Comparison of ENCODE assay signal across 20 cellular contexts in genomic region chr4:30743897-30744296, GRCh38. TPM values are rescaled to one million over a fixed set of nuclear protein-coding genes. Genes with fewer than 3 reads are reported as not detected.
DNase-seq lines count a peak whose midpoint lies in the region; FAIRE-seq and TF ChIP-seq lines count a peak whose summit lies in the region.
"Had no signal": no experiment of that assay in that cellular context is flagged by ENCODE, and none has a peak within 500 bp of the region (broad histone marks: within the 10 kb centered on the region; RNA-seq: fewer than 3 reads in every experiment).

No MANE protein-coding gene starts in this region.

- peak overlapping the region; percentile 92 for H3K27ac Mint-ChIP-seq in osteocyte (ENCODE audit: unreplicated experiment)
- H3K27ac Mint-ChIP-seq in Calu3 (ENCODE audit: unreplicated experiment), result no peak overlapping the region
- H3K27ac Mint-ChIP-seq: CD4-positive, CD25-positive, alpha-beta regulatory T cell had no signal

- peaks cover 48% of the 10 kb centered on the region for H3K4me1 Mint-ChIP-seq in osteocyte (ENCODE audit: unreplicated experiment)
- no peaks in the 10 kb centered on the region for H3K4me1 Mint-ChIP-seq in Calu3 (ENCODE audit: low read depth, unreplicated experiment)
- H3K4me1 Mint-ChIP-seq: CD4-positive, CD25-positive, alpha-beta regulatory T cell had no signal

- no peak overlapping the region for H3K4me3 Mint-ChIP-seq in osteocyte (ENCODE audit: unreplicated experiment)
- H3K4me3 Mint-ChIP-seq in Calu3 (ENCODE audit: low read depth, unreplicated experiment), result no peak overlapping the region
- H3K4me3 Mint-ChIP-seq: CD4-positive, CD25-positive, alpha-beta regulatory T cell had no signal

- no peak overlapping the region for H3K4me3 ChIP-seq in ACC112 (ENCODE audit: low read depth, low read length)
- no peak overlapping the region for H3K4me3 ChIP-seq in ascending aorta
- no peak overlapping the region for H3K4me3 ChIP-seq in keratinocyte (ENCODE audit: control insufficient read depth in 2 of 3, extremely low read depth in 1 of 3, insufficient read depth in 2 of 3, low read depth in 1 of 3, low read length in 3 of 3)
- H3K4me3 ChIP-seq in hepatocyte, result no peak overlapping the region
- H3K4me3 ChIP-seq: BLaER1 treated with 17β-estradiol and CSF1 and Interleukin-3, amounts not matched to agents 10 nM and 100 nM; GM23248 had no signal

- no peaks in the 10 kb centered on the region for H3K9me3 ChIP-seq in ascending aorta
- H3K9me3 ChIP-seq in keratinocyte (ENCODE audit: control insufficient read depth, low read depth, low read length), result no peaks in the 10 kb centered on the region
- no peaks in the 10 kb centered on the region for H3K9me3 ChIP-seq in hepatocyte (ENCODE audit: low read depth)
- H3K9me3 ChIP-seq: BLaER1 treated with 17β-estradiol and CSF1 and Interleukin-3, amounts not matched to agents 10 nM and 100 nM had no signal

- no peaks in the 10 kb centered on the region for H3K27me3 Mint-ChIP-seq in osteocyte (ENCODE audit: unreplicated experiment)
- no peaks in the 10 kb centered on the region for H3K27me3 Mint-ChIP-seq in Calu3 (ENCODE audit: unreplicated experiment)
- H3K27me3 Mint-ChIP-seq: CD4-positive, CD25-positive, alpha-beta regulatory T cell had no signal

- H3K4me1 ChIP-seq in ACC112 (ENCODE audit: control insufficient read depth, insufficient read depth, low read length, unreplicated experiment) (peaks cover 28% of the 10 kb centered on the region), ascending aorta (peaks cover 3 to 27% of the 10 kb centered on the region in 2 donors), keratinocyte (ENCODE audit: control insufficient read depth, extremely low read depth, insufficient read depth, low read length) (peaks cover 9% of the 10 kb centered on the region), hepatocyte (ENCODE audit: insufficient read depth) (no peaks in the 10 kb centered on the region)
- H3K4me1 ChIP-seq: BLaER1 treated with 17β-estradiol and CSF1 and Interleukin-3, amounts not matched to agents 10 nM and 100 nM had no signal

- no peaks in the 10 kb centered on the region for H3K9me2 ChIP-seq in hepatocyte (replicated peaks; ENCODE audit: insufficient read depth)

- H3K27ac ChIP-seq in ACC112 (ENCODE audit: low read depth, low read length) (peak overlapping the region; percentile 60), ascending aorta (peak overlapping the region; percentile 60 to 87), keratinocyte (ENCODE audit: control insufficient read depth, insufficient read depth, low read length) (no peak overlapping the region), hepatocyte (no peak overlapping the region)
- H3K27ac ChIP-seq: 22Rv1; BLaER1 treated with 17β-estradiol and CSF1 and Interleukin-3, amounts not matched to agents 10 nM and 100 nM; GM23248 had no signal

- H3K4me2 ChIP-seq in keratinocyte (ENCODE audit: control insufficient read depth, extremely low read depth, insufficient read depth, low read depth, low read length) (no peak overlapping the region), hepatocyte (no peak overlapping the region)
- H3K4me2 ChIP-seq: BLaER1 treated with 17β-estradiol and CSF1 and Interleukin-3, amounts not matched to agents 10 nM and 100 nM had no signal

- CTCF ChIA-PET in Calu3 (lab: Charles Lee), result no interaction called here

- peak; percentile 73 for FAIRE-seq in keratinocyte (lab: Jason Lieb, UNC)
- FAIRE-seq: D721Med, G401.6, GM19239, H54 had no signal

- dilution Hi-C loops in keratinocyte (cut with MboI; ENCODE audit: extremely low pct_ligation_motif_present, low sequenced_read_pairs), result no loop called here

- H3K36me3 Mint-ChIP-seq in osteocyte (ENCODE audit: unreplicated experiment) (peaks cover 6% of the 10 kb centered on the region), Calu3 (ENCODE audit: insufficient read depth, unreplicated experiment) (no peaks in the 10 kb centered on the region)
- H3K36me3 Mint-ChIP-seq: CD4-positive, CD25-positive, alpha-beta regulatory T cell had no signal

- H3K79me2 ChIP-seq in ACC112 (ENCODE audit: control insufficient read depth, insufficient read depth, low read length, unreplicated experiment), result no peaks in the 10 kb centered on the region
- no peaks in the 10 kb centered on the region for H3K79me2 ChIP-seq in keratinocyte (ENCODE audit: control insufficient read depth, insufficient read depth, low read length)
- H3K79me2 ChIP-seq in hepatocyte, result peaks cover 2% of the 10 kb centered on the region

- H3K9me1 ChIP-seq in keratinocyte (ENCODE audit: control insufficient read depth, extremely low read depth, insufficient read depth, low read length), result no peaks in the 10 kb centered on the region

- 52% methylated on average over 3 of the region's 3 CpGs for whole genome bisulfite sequencing in hepatocyte (ENCODE audit: low lambda C conversion rate, missing lambda C conversion rate)

- H3K9me3 Mint-ChIP-seq in osteocyte (ENCODE audit: unreplicated experiment) (no peaks in the 10 kb centered on the region), Calu3 (ENCODE audit: low read depth, unreplicated experiment) (no peaks in the 10 kb centered on the region)

- intact Hi-C loops in ascending aorta (cut with DNase I), result no loop called here
- intact Hi-C loops in Calu3 (cut with micrococcal nuclease; ENCODE audit: unreplicated experiment), result no loop called here

- H3K27me3 ChIP-seq in ACC112 (ENCODE audit: insufficient read depth, low read length), result no peaks in the 10 kb centered on the region
- no peaks in the 10 kb centered on the region for H3K27me3 ChIP-seq in ascending aorta
- H3K27me3 ChIP-seq in keratinocyte (ENCODE audit: control insufficient read depth, extremely low read depth, insufficient read depth, low read length), result no peaks in the 10 kb centered on the region
- H3K27me3 ChIP-seq in hepatocyte, result no peaks in the 10 kb centered on the region
- H3K27me3 ChIP-seq: BLaER1 treated with 17β-estradiol and CSF1 and Interleukin-3, amounts not matched to agents 10 nM and 100 nM had no signal

- DNase-seq in ascending aorta (ENCODE audit: low spot score in 2 of 2) (no peak), keratinocyte (ENCODE audit: low read depth, low spot score) (no peak), osteocyte (ENCODE audit: extremely low spot score, unreplicated experiment) (no peak), NCI-H748 treated with DMSO at 0.1 percent for 48 hours (lab: John Stamatoyannopoulos, UW) (no peak), Calu3 (no peak), NCI-H187 (lab: John Stamatoyannopoulos, UW) (no peak), hepatocyte (ENCODE audit: low spot score) (no peak)
- DNase-seq: CD4-positive, CD25-positive, alpha-beta regulatory T cell; DMS153; DMS79 treated with DMSO at 0.1 percent for 48 hours; EL; GM23248; IMR-90 had no signal

- no TSS peak for BruUV-seq in Calu3 (replicated peaks; lab: Mats Ljungman, UMichigan)

- no peak overlapping the region for H2AFZ ChIP-seq in ACC112 (ENCODE audit: low read length, unreplicated experiment)
- H2AFZ ChIP-seq in keratinocyte (ENCODE audit: control insufficient read depth, low read length), result no peak overlapping the region
- no peak overlapping the region for H2AFZ ChIP-seq in hepatocyte
- H2AFZ ChIP-seq: GM23248 had no signal

- TF ChIP-seq CTCF in ascending aorta (IDR thresholded peaks at IDR 0.05) (no peak), keratinocyte (optimal IDR thresholded peaks at IDR 0.05 in 1 of 3, IDR thresholded peaks at IDR 0.05 in 1 of 3, conservative IDR thresholded peaks at IDR 0.05 in 1 of 3; ENCODE audit: extremely low read depth in 1 of 3, insufficient read depth in 2 of 3, low read length in 3 of 3) (no peak), osteocyte (IDR thresholded peaks at IDR 0.05) (no peak), Calu3 (IDR thresholded peaks at IDR 0.05; ENCODE audit: unreplicated experiment) (no peak), hepatocyte (IDR thresholded peaks at IDR 0.05; ENCODE audit: poor library complexity) (no peak)

- H4K20me1 ChIP-seq in keratinocyte (ENCODE audit: control insufficient read depth, extremely low read depth, insufficient read depth, low read length) (no peaks in the 10 kb centered on the region), hepatocyte (ENCODE audit: insufficient read depth, poor library complexity, severe bottlenecking) (no peaks in the 10 kb centered on the region)
- H4K20me1 ChIP-seq: BLaER1 treated with 17β-estradiol and CSF1 and Interleukin-3, amounts not matched to agents 10 nM and 100 nM had no signal

- H3K36me3 ChIP-seq in ACC112 (ENCODE audit: insufficient read depth, low read length) (no peaks in the 10 kb centered on the region), ascending aorta (no peaks in the 10 kb centered on the region), keratinocyte (ENCODE audit: control insufficient read depth in 2 of 2, extremely low read depth in 1 of 2, insufficient read depth in 2 of 2, low read length in 2 of 2) (no peaks in the 10 kb centered on the region), hepatocyte (replicated peaks; ENCODE audit: insufficient read depth, low read depth) (no peaks in the 10 kb centered on the region)
- H3K36me3 ChIP-seq: BLaER1 treated with 17β-estradiol and CSF1 and Interleukin-3, amounts not matched to agents 10 nM and 100 nM had no signal

- H3K9ac ChIP-seq in keratinocyte (ENCODE audit: control insufficient read depth, extremely low read depth, insufficient read depth, low read length), result no peak overlapping the region
- H3K9ac ChIP-seq: BLaER1 treated with 17β-estradiol and CSF1 and Interleukin-3, amounts not matched to agents 10 nM and 100 nM; GM23248 had no signal

RNA-seq across cellular contexts. Expression of gene PCDH7, which starts 23.7 kb away (rescaled TPM):
- total RNA-seq in ascending aorta, result 127 TPM
- polyA plus RNA-seq in keratinocyte, result 28.1 to 38.5 TPM (median 30.1 TPM) in 3 replicates
- polyA plus RNA-seq in keratinocyte (2011; ENCODE audit: low read depth), result 7.7 TPM
- polyA plus RNA-seq in keratinocyte (2011; cell fraction: cytosol; rRNA removed), result 11.5 and 14.8 TPM in 2 replicates
- polyA plus RNA-seq in keratinocyte (2011; cell fraction: nucleus; rRNA removed), result 66.4 and 68.4 TPM in 2 replicates
- polyA plus RNA-seq in keratinocyte (2012; ENCODE audit: low replicate concordance), result 8.7 and 30.7 TPM in 2 replicates
- polyA minus RNA-seq in keratinocyte, result 88.0 to 111 TPM (median 93.2 TPM) in 3 replicates
- 32.0 TPM for polyA minus RNA-seq in keratinocyte (2011; cell fraction: cytosol; rRNA and poly(A)+ RNA removed)
- polyA minus RNA-seq in keratinocyte (2011; cell fraction: nucleus; rRNA and poly(A)+ RNA removed), result 131 and 201 TPM in 2 replicates
- total RNA-seq in osteocyte, result 139 and 147 TPM in 2 replicates
- total RNA-seq in Calu3 (2022), result 0.45 and 1.8 TPM in 2 replicates
- total RNA-seq in hepatocyte, result 48.7 and 59.9 TPM in 2 replicates
- polyA plus RNA-seq in hepatocyte, result 34.0 and 37.2 TPM in 2 replicates
- total RNA-seq: CD4-positive, CD25-positive, alpha-beta regulatory T cell had no signal
- polyA plus RNA-seq: CD4-positive, CD25-positive, alpha-beta regulatory T cell had no signal

Comparison
In these comparisons a context has a peak if more than half of its experiments do, and no peak if none do; other contexts are left out.
1. H3K27ac ChIP-seq: peak in ACC112 (single experiment) and ascending aorta (2 of 2); none in keratinocyte (single experiment) and hepatocyte (single experiment).
2. RNA of gene PCDH7, which starts 23.7 kb away (total RNA-seq): 139 to 147 TPM in osteocyte, 127 TPM in ascending aorta (single experiment) and 48.7 to 59.9 TPM in hepatocyte; 0.45 to 1.8 TPM in Calu3; every median in the first group is over 10 times any median in the second.